ENCODE assay signal across 14 cellular contexts in the genomic region with DNA sequence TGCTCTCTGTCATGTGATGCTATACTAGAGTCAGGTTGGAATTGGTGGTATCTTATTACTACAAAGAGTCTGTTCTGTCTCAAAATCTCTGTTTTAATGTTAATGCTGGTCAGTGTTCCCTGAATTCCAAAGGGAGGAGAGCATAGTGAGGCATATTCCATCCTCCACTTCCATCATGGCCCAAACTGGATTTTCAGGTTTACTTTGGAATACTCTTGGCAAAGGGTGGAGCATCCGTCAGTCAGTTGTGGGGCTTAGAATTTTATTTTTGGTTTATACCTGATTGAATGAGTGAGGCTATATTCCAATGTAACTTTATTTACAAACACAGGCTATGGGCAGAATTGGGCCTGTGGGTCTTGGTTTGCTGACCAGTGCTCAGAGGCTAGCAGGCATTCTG.
A peak's percentile ranks its signal among the peaks of the same experiment; 100 is the strongest.
DNase-seq lines count a peak whose midpoint lies in the region; ATAC-seq, FAIRE-seq and TF ChIP-seq lines count a peak whose summit lies in the region.
"Had no signal": no experiment of that assay in that cellular context is flagged by ENCODE, and none has a peak within 500 bp of the region (broad histone marks: within the 10 kb centered on the region; RNA-seq: fewer than 3 reads in every experiment).

No MANE protein-coding gene starts in this region.

- H2AK5ac ChIP-seq in H1 (ENCODE audit: low read depth, low read length), result no peak overlapping the region

- H3K4ac ChIP-seq in H1 (replicated peaks; ENCODE audit: insufficient read length, low read depth, low read length), result no peak overlapping the region

- DNase-seq in NCI-H748 (lab: John Stamatoyannopoulos, UW; ENCODE audit: unreplicated experiment), result peak; percentile 6
- DNase-seq in NCI-H748 treated with DMSO at 0.1 percent for 48 hours (lab: John Stamatoyannopoulos, UW), result no peak
- DNase-seq in H1 (ENCODE audit: low read depth in 1 of 2, low spot score in 2 of 2), result no peak
- peak; percentile 60 for DNase-seq in islet precursor cell
- no peak for DNase-seq in NCI-H345 treated with DMSO at 0.1 percent for 48 hours (lab: John Stamatoyannopoulos, UW; ENCODE audit: unreplicated experiment)
- DNase-seq in NCI-H2107 treated with DMSO at 0.1 percent for 48 hours (lab: John Stamatoyannopoulos, UW; ENCODE audit: unreplicated experiment), result no peak
- no peak for DNase-seq in psoas muscle
- DNase-seq: GDM1, IMR-90, NCI-H1417 treated with DMSO at 0.1 percent for 48 hours, NCI-H1930, RPMI8226, SIG-M5 had no signal

- no peak overlapping the region for H3K23ac ChIP-seq in H1 (ENCODE audit: insufficient read length)

- H3K4me3 ChIP-seq in H1 (ENCODE audit: extremely low read depth in 1 of 4, insufficient read depth in 2 of 4, low read depth in 3 of 4, low read length in 4 of 4), result peak overlapping the region in 1 of 4 experiments; percentile 10; a peak in 1 of 8 replicates
- H3K4me3 ChIP-seq in psoas muscle, result no peak overlapping the region

- CTCF ChIA-PET in H1 (lab: Charles Lee; ENCODE audit: partially characterized antibody), result interaction anchor here (3.5 to 9.4 kb wide), 2 partner anchors 15 to 31 kb away, joined by 21 to 79 read pairs; no protein-coding TSS in a partner anchor

- no peaks in the 10 kb centered on the region for H3K79me2 ChIP-seq in H1 (ENCODE audit: control insufficient read depth in 1 of 2, insufficient read depth in 2 of 2, low read length in 2 of 2)

- H4K91ac ChIP-seq in H1 (replicated peaks; ENCODE audit: insufficient read length, low read length), result no peak overlapping the region

- H3K27me3 ChIP-seq in H1 (replicated peaks in 1 of 4; ENCODE audit: control insufficient read depth in 3 of 4, extremely low read depth in 1 of 4, insufficient read depth in 3 of 4, low read length in 3 of 4) (no peaks in the 10 kb centered on the region), psoas muscle (ENCODE audit: insufficient read depth in 3 of 3, low read length in 2 of 3) (no peaks in the 10 kb centered on the region)

- H4K20me1 ChIP-seq in H1 (replicated peaks in 1 of 2; ENCODE audit: control insufficient read depth in 1 of 2, insufficient read depth in 2 of 2, low read length in 2 of 2), result no peaks in the 10 kb centered on the region

- H3K18ac ChIP-seq in H1 (ENCODE audit: extremely low read depth, low read length), result peak overlapping the region; percentile 85; the same call in 1 of the 2 replicates

- POLR2A ChIA-PET in H1 (lab: Charles Lee; ENCODE audit: partially characterized antibody), result interaction anchor here (3.2 kb wide), 1 partner anchor 15 kb away, joined by 18 read pairs; no protein-coding TSS in a partner anchor

- no peak overlapping the region for H4K8ac ChIP-seq in H1 (ENCODE audit: extremely low read depth, insufficient read depth, low read length)

- no peaks in the 10 kb centered on the region for H3K9me3 ChIP-seq in H1 (ENCODE audit: insufficient read depth in 2 of 2, low read depth in 1 of 2, low read length in 1 of 2)
- no peaks in the 10 kb centered on the region for H3K9me3 ChIP-seq in psoas muscle

- intact Hi-C loops in psoas muscle (cut with DNase I), result no loop called here

- H2BK120ac ChIP-seq in H1 (replicated peaks; ENCODE audit: low read depth, low read length), result peak overlapping the region; percentile 77

- no peak for ATAC-seq in psoas muscle
- ATAC-seq: SK-N-SH treated with all-trans-retinoic acid at 6 μM for 48 hours had no signal

- TF ChIP-seq EP300 in H1 (IDR thresholded peaks at IDR 0.05; ENCODE audit: borderline replicate concordance in 1 of 2, low read depth in 2 of 2, low read length in 2 of 2), result no peak

- H3K56ac ChIP-seq in H1 (replicated peaks; ENCODE audit: insufficient read length, low read depth, low read length), result no peak overlapping the region

- FAIRE-seq in H1 (lab: Jason Lieb, UNC), result no peak

- H3K4me1 ChIP-seq in H1 (replicated peaks in 1 of 4; ENCODE audit: control insufficient read depth in 3 of 4, insufficient read depth in 4 of 4, low read length in 3 of 4), result peaks cover 0 to 24% (median 7%) of the 10 kb centered on the region in 4 experiments; a peak in 6 of 7 replicates
- no peaks in the 10 kb centered on the region for H3K4me1 ChIP-seq in psoas muscle

- no peaks in the 10 kb centered on the region for H3K79me1 ChIP-seq in H1 (ENCODE audit: low read depth, low read length)

- TF ChIP-seq CTCF in H1 (IDR thresholded peaks at IDR 0.05; ENCODE audit: control extremely low read depth in 1 of 3, insufficient read depth in 1 of 3, low read depth in 1 of 3, low read length in 3 of 3) (no peak), psoas muscle (IDR thresholded peaks at IDR 0.05) (no peak)

- H3K36me3 ChIP-seq in H1 (ENCODE audit: control insufficient read depth in 2 of 4, insufficient read depth in 4 of 4, low read length in 3 of 4) (no peaks in the 10 kb centered on the region), psoas muscle (ENCODE audit: insufficient read depth in 1 of 2, low read depth in 1 of 2) (no peaks in the 10 kb centered on the region)

- no peak overlapping the region for H3K14ac ChIP-seq in H1 (ENCODE audit: insufficient read length)

- H3K23me2 ChIP-seq in H1 (ENCODE audit: low read depth, low read length), result no peaks in the 10 kb centered on the region; the same call in 1 of the 2 replicates

- 48% methylated on average over 1 of the region's 1 CpG; no CpG with 5 or more reads in 1 of the 2 experiments for WGBS in H1 (ENCODE audit: extremely low coverage in 1 of 2, insufficient coverage in 1 of 2, insufficient read length in 1 of 2, insufficient replicate concordance in 2 of 2, low coverage in 1 of 2, low lambda C conversion rate in 2 of 2, missing lambda C conversion rate in 1 of 2), 2 experiments
- WGBS in psoas muscle, 3 donors, result 84 to 97% (median 92%) methylated on average over 1 of the region's 1 CpG

- peak overlapping the region; percentile 91; the same call in 1 of the 2 replicates for H2BK5ac ChIP-seq in H1 (ENCODE audit: low read depth, low read length)

- peak overlapping the region; percentile 36 to 64; a peak in 3 of 4 replicates for H3K4me2 ChIP-seq in H1 (ENCODE audit: insufficient read depth in 1 of 2, low read depth in 2 of 2, low read length in 2 of 2)

- no peak overlapping the region for H3K9ac ChIP-seq in H1 (replicated peaks in 1 of 4; ENCODE audit: extremely low read depth in 1 of 4, low read depth in 3 of 4, low read length in 3 of 4)

- peak overlapping the region; percentile 77; the same call in 1 of the 2 replicates for H2BK12ac ChIP-seq in H1 (ENCODE audit: low read depth, low read length)

- no peak overlapping the region for H2BK15ac ChIP-seq in H1 (ENCODE audit: low read length)

- peak overlapping the region; percentile 64 for H4K5ac ChIP-seq in H1 (ENCODE audit: insufficient read length, low read depth, low read length)

- peak overlapping the region; percentile 87; the same call in 1 of the 2 replicates for H2BK20ac ChIP-seq in H1 (ENCODE audit: low read length)

- H3K27ac ChIP-seq in H1 (ENCODE audit: low read depth, low read length), result no peak overlapping the region
- H3K27ac ChIP-seq in psoas muscle, result no peak overlapping the region

- TF ChIP-seq RAD21 in H1 (IDR thresholded peaks at IDR 0.05 in 1 of 2, conservative IDR thresholded peaks at IDR 0.05 in 1 of 2; ENCODE audit: low read depth in 2 of 2, low read length in 2 of 2), result no peak

- TF ChIP-seq POLR2A in H1 (IDR thresholded peaks at IDR 0.05; ENCODE audit: control extremely low read depth in 1 of 2, low read depth in 2 of 2, low read length in 2 of 2), result no peak

- H2AFZ ChIP-seq in H1 (ENCODE audit: low read length), result no peak overlapping the region

TF ChIP-seq in H1, 55 proteins besides CTCF, POLR2A, EP300 and RAD21:
- peak; percentile 49; the same call in 1 of the 2 replicates for TF ChIP-seq RBBP5 (IDR thresholded peaks at IDR 0.05; ENCODE audit: borderline replicate concordance, low read depth, low read length)
- 0 out of 2 replicates have a peak, but pooled peaks have one; percentile 10 for TF ChIP-seq TEAD4 (IDR thresholded peaks at IDR 0.05; ENCODE audit: low read depth, low read length)
- TF ChIP-seq TAF7 (optimal IDR thresholded peaks at IDR 0.05; ENCODE audit: borderline replicate concordance, low read depth, low read length), result no peak
- peak; percentile 67 for TF ChIP-seq ASH2L (IDR thresholded peaks at IDR 0.05; ENCODE audit: low read length)
- TF ChIP-seq SP1 (IDR thresholded peaks at IDR 0.05; ENCODE audit: low read depth, low read length), result peak; percentile 68
- TF ChIP-seq KDM4A (IDR thresholded peaks at IDR 0.05; ENCODE audit: low read depth, low read length, severe bottlenecking), result no peak

Comparison
In these comparisons a context has a peak if more than half of its experiments do, and no peak if none do; other contexts are left out.
1. DNase-seq: peak in NCI-H748 (single experiment) and islet precursor cell (single experiment); none in NCI-H748 treated with DMSO at 0.1 percent for 48 hours (single experiment), H1 (0 of 2), NCI-H345 treated with DMSO at 0.1 percent for 48 hours (single experiment), NCI-H2107 treated with DMSO at 0.1 percent for 48 hours (single experiment) and psoas muscle (0 of 2).